In genomic region chr12:117226505-117226904, GRCh38 we compare ENCODE assay signal across 27 cellular contexts.
"Had no signal": no experiment of that assay in that cellular context is flagged by ENCODE, and none has a peak within 500 bp of the region (broad histone marks: within the 10 kb centered on the region; RNA-seq: fewer than 3 reads in every experiment).

No MANE protein-coding gene starts in this region.

- H3K27me3 ChIP-seq: colonic mucosa, hepatocyte, neural progenitor cell, pancreas, transverse colon had no signal

- H3K36me3 ChIP-seq: colonic mucosa, left ventricle myocardium inferior, lower lobe of right lung, neural progenitor cell, pancreas, prostate gland, stomach, thoracic aorta, transverse colon had no signal

- H2AFZ ChIP-seq: hepatocyte had no signal

- DNase-seq: colonic mucosa; dermis blood vessel endothelial cell; erythroblast; foreskin melanocyte; head of caudate nucleus; kidney; left cardiac atrium; left ventricle myocardium inferior; lower lobe of right lung; midbrain; occipital lobe; pancreas; stimulated activated CD4-positive, alpha-beta T cell treated with anti-CD3 and anti-CD28 coated beads, Interleukin-2, amount 100 ng/mL, for 24 hours; stimulated activated CD4-positive, alpha-beta T cell treated with anti-CD3 and anti-CD28 coated beads, Interleukin-4, amount 100 ng/mL, for 4 hours; stimulated activated naive CD4-positive, alpha-beta T cell; stomach; substantia nigra; transverse colon had no signal

- H3K9ac ChIP-seq: neural progenitor cell had no signal

- H3K4me1 Mint-ChIP-seq: endodermal cell, memory B cell, neural progenitor cell had no signal

- H3K27ac ChIP-seq: colonic mucosa, hepatocyte, left ventricle myocardium inferior, lower lobe of right lung, neural progenitor cell, pancreas, prostate gland, stomach, thoracic aorta, transverse colon had no signal

- FAIRE-seq: endothelial cell of umbilical vein, kidney, pancreas had no signal

- H3K4me3 ChIP-seq: colonic mucosa, hepatocyte, left ventricle myocardium inferior, lower lobe of right lung, neural progenitor cell, pancreas, prostate gland, stomach, thoracic aorta, transverse colon had no signal

- H3K27ac Mint-ChIP-seq: endodermal cell; memory B cell; natural killer cell treated with Interleukin-12 subunit alpha and Interleukin-12 subunit beta and Interleukin-15 and Interleukin-18, amount 100 ng/mL, for 72 hours; neural progenitor cell had no signal

- H3K9me3 Mint-ChIP-seq: endodermal cell; memory B cell; natural killer cell treated with Interleukin-12 subunit alpha and Interleukin-12 subunit beta and Interleukin-15 and Interleukin-18, amount 100 ng/mL, for 72 hours; neural progenitor cell had no signal

- H3K9me3 ChIP-seq: colonic mucosa, left ventricle myocardium inferior, lower lobe of right lung, pancreas, prostate gland, stomach, thoracic aorta, transverse colon had no signal

- H3K4me2 ChIP-seq: hepatocyte, neural progenitor cell had no signal

- H3K36me3 Mint-ChIP-seq: memory B cell; natural killer cell treated with Interleukin-12 subunit alpha and Interleukin-12 subunit beta and Interleukin-15 and Interleukin-18, amount 100 ng/mL, for 72 hours; neural progenitor cell had no signal

- H3K79me2 ChIP-seq: hepatocyte had no signal

- ATAC-seq: left cardiac atrium, lower lobe of right lung, pancreas, sciatic nerve had no signal

- H3K4me3 Mint-ChIP-seq: endodermal cell; memory B cell; natural killer cell treated with Interleukin-12 subunit alpha and Interleukin-12 subunit beta and Interleukin-15 and Interleukin-18, amount 100 ng/mL, for 72 hours; neural progenitor cell had no signal

- H3K4me1 ChIP-seq: colonic mucosa, left ventricle myocardium inferior, lower lobe of right lung, neural progenitor cell, pancreas, prostate gland, stomach, transverse colon had no signal
